In genomic region chr19:13782537-13782936, GRCh38 we compare ENCODE assay signal across 1 cellular context.
TF ChIP-seq lines count a peak whose summit lies in the region.

No MANE protein-coding gene starts in this region.

TF ChIP-seq in HEK293, 187 proteins besides CTCF, POLR2A, EP300 and RAD21 (continued from another document):
- TF ChIP-seq KLF9 (tag by site-specific recombination; IDR thresholded peaks at IDR 0.05; ENCODE audit: low read depth) = 0 out of 2 replicates have a peak, but pooled peaks have one; percentile 11
- peak; percentile 74; the same call in 1 of the 2 replicates for TF ChIP-seq KLF17 (tag by site-specific recombination; IDR thresholded peaks at IDR 0.05)
- TF ChIP-seq ZNF140 (tag by site-specific recombination; IDR thresholded peaks at IDR 0.05) = no peak
- peak; percentile 90 for TF ChIP-seq ZFHX2 (tag by site-specific recombination; conservative IDR thresholded peaks at IDR 0.05)
- TF ChIP-seq WT1 (tag by site-specific recombination; IDR thresholded peaks at IDR 0.05) = peak; percentile 96
- TF ChIP-seq, protein P1, sequence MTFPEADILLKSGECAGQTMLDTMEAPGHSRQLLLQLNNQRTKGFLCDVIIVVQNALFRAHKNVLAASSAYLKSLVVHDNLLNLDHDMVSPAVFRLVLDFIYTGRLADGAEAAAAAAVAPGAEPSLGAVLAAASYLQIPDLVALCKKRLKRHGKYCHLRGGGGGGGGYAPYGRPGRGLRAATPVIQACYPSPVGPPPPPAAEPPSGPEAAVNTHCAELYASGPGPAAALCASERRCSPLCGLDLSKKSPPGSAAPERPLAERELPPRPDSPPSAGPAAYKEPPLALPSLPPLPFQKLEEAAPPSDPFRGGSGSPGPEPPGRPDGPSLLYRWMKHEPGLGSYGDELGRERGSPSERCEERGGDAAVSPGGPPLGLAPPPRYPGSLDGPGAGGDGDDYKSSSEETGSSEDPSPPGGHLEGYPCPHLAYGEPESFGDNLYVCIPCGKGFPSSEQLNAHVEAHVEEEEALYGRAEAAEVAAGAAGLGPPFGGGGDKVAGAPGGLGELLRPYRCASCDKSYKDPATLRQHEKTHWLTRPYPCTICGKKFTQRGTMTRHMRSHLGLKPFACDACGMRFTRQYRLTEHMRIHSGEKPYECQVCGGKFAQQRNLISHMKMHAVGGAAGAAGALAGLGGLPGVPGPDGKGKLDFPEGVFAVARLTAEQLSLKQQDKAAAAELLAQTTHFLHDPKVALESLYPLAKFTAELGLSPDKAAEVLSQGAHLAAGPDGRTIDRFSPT (tag by site-specific recombination; IDR thresholded peaks at IDR 0.05) = peak; percentile 39; the same call in 1 of the 2 replicates
- 0 out of 2 replicates have a peak, but pooled peaks have one; percentile 25 for TF ChIP-seq ZFP3 (tag by site-specific recombination; IDR thresholded peaks at IDR 0.05; ENCODE audit: low read depth)
- TF ChIP-seq ZNF585B (tag by site-specific recombination; IDR thresholded peaks at IDR 0.05) = no peak
- peak; percentile 79; the same call in 1 of the 2 replicates for TF ChIP-seq ZNF2 (tag by site-specific recombination; IDR thresholded peaks at IDR 0.05)
